15 cellular contexts compared by ENCODE assay signal in the genomic region with DNA sequence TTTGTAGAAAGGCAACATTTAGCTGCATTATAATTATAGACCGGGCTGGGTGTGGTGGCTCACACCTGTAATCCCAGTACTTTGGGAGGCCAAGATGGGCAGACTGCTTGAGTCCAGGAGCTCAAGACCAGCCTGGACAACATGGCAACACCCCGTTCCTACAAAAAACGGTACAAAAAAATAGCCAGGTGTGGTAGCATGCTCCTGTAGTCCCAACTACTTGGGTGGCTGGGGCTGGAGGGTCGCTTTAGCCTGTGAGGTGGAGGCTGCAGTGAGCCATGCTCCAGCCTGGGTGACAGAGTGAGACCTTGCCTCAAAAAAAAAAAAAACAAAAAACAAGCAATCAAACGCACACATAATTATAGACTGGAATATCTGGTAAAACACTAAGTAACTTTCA. TPM values are rescaled to one million over a fixed set of nuclear protein-coding genes. Genes with fewer than 3 reads are reported as not detected.
DNase-seq lines count a peak whose midpoint lies in the region; TF ChIP-seq lines count a peak whose summit lies in the region.
"Had no signal": no experiment of that assay in that cellular context is flagged by ENCODE, and none has a peak within 500 bp of the region (broad histone marks: within the 10 kb centered on the region; RNA-seq: fewer than 3 reads in every experiment).

No MANE protein-coding gene starts in this region.

- H3K9me3 ChIP-seq in BLaER1 treated with 17β-estradiol and CSF1 and Interleukin-3, amounts not matched to agents 10 nM and 100 nM (replicated peaks in 1 of 11), result peaks cover 0 to 12% (median 4%) of the 10 kb centered on the region in 11 experiments; a peak in 5 of 22 replicates
- no peaks in the 10 kb centered on the region for H3K9me3 ChIP-seq in sigmoid colon

- H3K4me1 Mint-ChIP-seq in HFFc6 (ENCODE audit: low read depth) (peaks cover 63% of the 10 kb centered on the region), chondrocyte (ENCODE audit: low read depth) (peaks cover 63% of the 10 kb centered on the region)
- peaks cover 50% of the 10 kb centered on the region for H3K4me1 Mint-ChIP-seq in activated T-helper 2 cell treated with anti-CD3 and anti-CD28 coated beads, Interferon-gamma antibody, Interleukin-2, Interleukin-4, amounts not matched to agents 10 μg/mL and 5 μg/mL and 100 μg/mL, durations not matched to agents 14 hours and 24 hours and 36 hours (ENCODE audit: low read depth)

- H3K27me3 ChIP-seq in BLaER1 treated with 17β-estradiol and CSF1 and Interleukin-3, amounts not matched to agents 10 nM and 100 nM, result no peaks in the 10 kb centered on the region
- no peaks in the 10 kb centered on the region for H3K27me3 ChIP-seq in sigmoid colon

- TF ChIP-seq EP300 in sigmoid colon (IDR thresholded peaks at IDR 0.05), result no peak

- 0 out of 2 replicates have a peak overlapping the region, but pooled peaks have one; percentile 13 for H3K4me3 Mint-ChIP-seq in HFFc6
- H3K4me3 Mint-ChIP-seq in chondrocyte (ENCODE audit: unreplicated experiment), result no peak overlapping the region
- H3K4me3 Mint-ChIP-seq in activated T-helper 2 cell treated with anti-CD3 and anti-CD28 coated beads, Interferon-gamma antibody, Interleukin-2, Interleukin-4, amounts not matched to agents 10 μg/mL and 5 μg/mL and 100 μg/mL, durations not matched to agents 14 hours and 24 hours and 36 hours (ENCODE audit: low read depth), result no peak overlapping the region
- H3K4me3 Mint-ChIP-seq: CD4-positive, alpha-beta T cell had no signal

- H3K9ac ChIP-seq in BLaER1 treated with 17β-estradiol and CSF1 and Interleukin-3, amounts not matched to agents 10 nM and 100 nM, result no peak overlapping the region

- peaks cover 69 to 92% (median 88%) of the 10 kb centered on the region in 11 experiments for H3K36me3 ChIP-seq in BLaER1 treated with 17β-estradiol and CSF1 and Interleukin-3, amounts not matched to agents 10 nM and 100 nM
- peaks cover 0 to 21% (median 0%) of the 10 kb centered on the region in 4 donors for H3K36me3 ChIP-seq in sigmoid colon

- intact Hi-C loops in sigmoid colon (cut with DNase I), result no loop called here
- intact Hi-C loops in activated T-helper 2 cell treated with anti-CD3 and anti-CD28 coated beads, Interferon-gamma antibody, Interleukin-2, Interleukin-4, amounts not matched to agents 10 μg/mL and 5 μg/mL and 100 μg/mL, durations not matched to agents 14 hours and 24 hours and 36 hours (cut with micrococcal nuclease), result no loop called here

- TF ChIP-seq POLR2A in sigmoid colon (IDR thresholded peaks at IDR 0.05), result no peak

- no peak overlapping the region for H3K27ac Mint-ChIP-seq in HFFc6
- no peak overlapping the region for H3K27ac Mint-ChIP-seq in chondrocyte (ENCODE audit: unreplicated experiment)
- H3K27ac Mint-ChIP-seq in activated T-helper 2 cell treated with anti-CD3 and anti-CD28 coated beads, Interferon-gamma antibody, Interleukin-2, Interleukin-4, amounts not matched to agents 10 μg/mL and 5 μg/mL and 100 μg/mL, durations not matched to agents 14 hours and 24 hours and 36 hours, result no peak overlapping the region
- H3K27ac Mint-ChIP-seq: CD4-positive, alpha-beta T cell had no signal

- 92 to 97% methylated on average over 5 of the region's 5 CpGs for WGBS in sigmoid colon, 2 donors

- H3K9me3 Mint-ChIP-seq in HFFc6, result no peaks in the 10 kb centered on the region
- no peaks in the 10 kb centered on the region for H3K9me3 Mint-ChIP-seq in chondrocyte (ENCODE audit: low read depth)
- no peaks in the 10 kb centered on the region for H3K9me3 Mint-ChIP-seq in activated T-helper 2 cell treated with anti-CD3 and anti-CD28 coated beads, Interferon-gamma antibody, Interleukin-2, Interleukin-4, amounts not matched to agents 10 μg/mL and 5 μg/mL and 100 μg/mL, durations not matched to agents 14 hours and 24 hours and 36 hours
- H3K9me3 Mint-ChIP-seq: CD4-positive, alpha-beta T cell had no signal

- H3K27me3 Mint-ChIP-seq in HFFc6 (ENCODE audit: insufficient read depth) (peaks cover 5% of the 10 kb centered on the region; the same call in 1 of the 2 replicates), chondrocyte (ENCODE audit: low read depth) (no peaks in the 10 kb centered on the region)
- no peaks in the 10 kb centered on the region for H3K27me3 Mint-ChIP-seq in activated T-helper 2 cell treated with anti-CD3 and anti-CD28 coated beads, Interferon-gamma antibody, Interleukin-2, Interleukin-4, amounts not matched to agents 10 μg/mL and 5 μg/mL and 100 μg/mL, durations not matched to agents 14 hours and 24 hours and 36 hours (ENCODE audit: low read depth)
- H3K27me3 Mint-ChIP-seq: CD4-positive, alpha-beta T cell had no signal

- peaks cover 19 to 79% (median 42%) of the 10 kb centered on the region in 10 experiments for H3K4me1 ChIP-seq in BLaER1 treated with 17β-estradiol and CSF1 and Interleukin-3, amounts not matched to agents 10 nM and 100 nM
- H3K4me1 ChIP-seq in sigmoid colon, result peaks cover 2 to 71% (median 58%) of the 10 kb centered on the region in 4 donors

- H3K36me3 Mint-ChIP-seq in HFFc6 (ENCODE audit: low read depth) (peaks cover 63% of the 10 kb centered on the region), chondrocyte (ENCODE audit: low read depth) (peaks cover 21% of the 10 kb centered on the region)
- H3K36me3 Mint-ChIP-seq in activated T-helper 2 cell treated with anti-CD3 and anti-CD28 coated beads, Interferon-gamma antibody, Interleukin-2, Interleukin-4, amounts not matched to agents 10 μg/mL and 5 μg/mL and 100 μg/mL, durations not matched to agents 14 hours and 24 hours and 36 hours (ENCODE audit: low read depth), result peaks cover 75% of the 10 kb centered on the region

- DNase-seq in HFFc6 (no peak), chondrocyte (ENCODE audit: low spot score) (peak; percentile 27), sigmoid colon (peak; percentile 52), COLO668 (lab: John Stamatoyannopoulos, UW; ENCODE audit: unreplicated experiment) (no peak), coronary artery (ENCODE audit: low spot score) (no peak)
- DNase-seq in activated T-helper 2 cell treated with anti-CD3 and anti-CD28 coated beads, Interferon-gamma antibody, Interleukin-2, Interleukin-4, amounts not matched to agents 10 μg/mL and 5 μg/mL and 100 μg/mL, durations not matched to agents 14 hours and 24 hours and 36 hours (ENCODE audit: low spot score), result no peak
- DNase-seq: Calu3; CD4-positive, alpha-beta T cell; NCI-H1417 treated with DMSO at 0.1 percent for 48 hours; NCI-H2029; NCI-H2171; NCI-H446 treated with DMSO at 0.1 percent for 48 hours; OCI-M1 had no signal

- peak overlapping the region in 10 of 11 experiments; percentile 25 to 96 (median 88); a peak in 14 of 22 replicates for H3K4me2 ChIP-seq in BLaER1 treated with 17β-estradiol and CSF1 and Interleukin-3, amounts not matched to agents 10 nM and 100 nM

- H3K4me3 ChIP-seq in BLaER1 treated with 17β-estradiol and CSF1 and Interleukin-3, amounts not matched to agents 10 nM and 100 nM, result 0 out of 20 replicates have a peak overlapping the region, but pooled peaks of 1 of the 10 experiments have one; percentile 1
- no peak overlapping the region for H3K4me3 ChIP-seq in sigmoid colon
- no peak overlapping the region for H3K4me3 ChIP-seq in coronary artery
- H3K4me3 ChIP-seq: HAP-1 had no signal

- TF ChIP-seq CTCF in HFFc6 (IDR thresholded peaks at IDR 0.05) (no peak), chondrocyte (IDR thresholded peaks at IDR 0.05) (no peak), sigmoid colon (IDR thresholded peaks at IDR 0.05) (no peak), coronary artery (IDR thresholded peaks at IDR 0.05) (no peak)

- H4K20me1 ChIP-seq in BLaER1 treated with 17β-estradiol and CSF1 and Interleukin-3, amounts not matched to agents 10 nM and 100 nM, result peaks cover 89 to 100% (median 97%) of the 10 kb centered on the region in 11 experiments

- no peak overlapping the region for H3K27ac ChIP-seq in BLaER1 treated with 17β-estradiol and CSF1 and Interleukin-3, amounts not matched to agents 10 nM and 100 nM
- H3K27ac ChIP-seq in sigmoid colon, result no peak overlapping the region
- H3K27ac ChIP-seq in coronary artery, result no peak overlapping the region

RNA-seq across cellular contexts. Expression of gene YWHAG, which starts 5.0 kb away (rescaled TPM):
- 100 to 1,000 TPM; 171 to 210 (median 180) TPM for total RNA-seq in HFFc6 (2021; fragmentation: NEBNext Ultra II Directional; extraction: Animal tissue kit (Norgen Biotek cat#: 25700))
- total RNA-seq in chondrocyte (195 to 208 TPM (median 205 TPM) in 3 replicates), sigmoid colon (10 to 100 TPM; 42.5 to 59.0 (median 52.3) TPM)
- 10 to 100 TPM; 45.6 to 64.0 (median 62.4) TPM for polyA plus RNA-seq in sigmoid colon
- total RNA-seq in activated T-helper 2 cell treated with anti-CD3 and anti-CD28 coated beads, Interferon-gamma antibody, Interleukin-2, Interleukin-4, amounts not matched to agents 10 μg/mL and 5 μg/mL and 100 μg/mL, durations not matched to agents 14 hours and 24 hours and 36 hours, result 184 and 189 TPM in 2 replicates

RNA-seq across cellular contexts. Expression of gene HSPB1, which starts 51.3 kb away (rescaled TPM):
- total RNA-seq in HFFc6 (2021; fragmentation: NEBNext Ultra II Directional; extraction: Animal tissue kit (Norgen Biotek cat#: 25700)), result 1,000 to 10,000 TPM; 1,016 to 1,211 (median 1,126) TPM
- total RNA-seq in chondrocyte (1,313 to 1,335 TPM (median 1,322 TPM) in 3 replicates), sigmoid colon (1,000 to 10,000 TPM in 3 of 4 donors, 100 to 1,000 TPM in 1; 929 to 2,528 (median 1,357) TPM)
- polyA plus RNA-seq in sigmoid colon, result 100 to 1,000 TPM; 202 to 340 (median 208) TPM
- total RNA-seq in activated T-helper 2 cell treated with anti-CD3 and anti-CD28 coated beads, Interferon-gamma antibody, Interleukin-2, Interleukin-4, amounts not matched to agents 10 μg/mL and 5 μg/mL and 100 μg/mL, durations not matched to agents 14 hours and 24 hours and 36 hours, result 116 and 131 TPM in 2 replicates

RNA-seq across cellular contexts. Expression of gene SSC4D, which starts 55.8 kb away (rescaled TPM):
- total RNA-seq in HFFc6 (2021; fragmentation: NEBNext Ultra II Directional; extraction: Animal tissue kit (Norgen Biotek cat#: 25700)), result 1 to 10 TPM in 1 of 6 experiments, under 1 TPM in 5; 0.23 to 1.1 (median 0.51) TPM
- total RNA-seq in chondrocyte, result 0.97 to 1.2 TPM (median 1.1 TPM) in 3 replicates
- 1 to 10 TPM in 1 of 4 donors, under 1 TPM in 1, not detected in 2; 0.71 to 3.6 TPM for total RNA-seq in sigmoid colon
- 1 to 10 TPM in 1 of 3 donors, under 1 TPM in 1, not detected in 1; 0.47 to 1.2 TPM for polyA plus RNA-seq in sigmoid colon
- total RNA-seq in activated T-helper 2 cell treated with anti-CD3 and anti-CD28 coated beads, Interferon-gamma antibody, Interleukin-2, Interleukin-4, amounts not matched to agents 10 μg/mL and 5 μg/mL and 100 μg/mL, durations not matched to agents 14 hours and 24 hours and 36 hours, result 0.71 and 0.78 TPM in 2 replicates
- total RNA-seq: Calu3; CD4-positive, alpha-beta T cell had no signal

Comparison
In these comparisons a context has a peak if more than half of its experiments do, and no peak if none do; other contexts are left out.
1. DNase-seq: peak in chondrocyte (single experiment) and sigmoid colon (single experiment); none in HFFc6 (single experiment), COLO668 (single experiment), activated T-helper 2 cell treated with anti-CD3 and anti-CD28 coated beads, Interferon-gamma antibody, Interleukin-2, Interleukin-4, amounts not matched to agents 10 μg/mL and 5 μg/mL and 100 μg/mL, durations not matched to agents 14 hours and 24 hours and 36 hours (single experiment) and coronary artery (single experiment).